Comparison of ENCODE assay signal across 8 cellular contexts in genomic region chr7:134781171-134781570, GRCh38. TPM values are rescaled to one million over a fixed set of nuclear protein-coding genes. Genes with fewer than 3 reads are reported as not detected.
DNase-seq lines count a peak whose midpoint lies in the region; ATAC-seq and TF ChIP-seq lines count a peak whose summit lies in the region.

No MANE protein-coding gene starts in this region.

- in situ Hi-C loops in G401 (cut with HindIII; ENCODE audit: low sequenced_read_pairs) = no loop called here

- peak overlapping the region; percentile 47 to 69 (median 61) for H3K4me3 ChIP-seq in BLaER1 treated with 17β-estradiol and CSF1 and Interleukin-3, amounts not matched to agents 10 nM and 100 nM
- peak overlapping the region in 1 of 4 donors; percentile 58 for H3K4me3 ChIP-seq in adrenal gland
- peak overlapping the region; percentile 57 to 100 for H3K4me3 ChIP-seq in gastroesophageal sphincter
- peak overlapping the region; percentile 83 for H3K4me3 ChIP-seq in retinal pigment epithelial cell (ENCODE audit: low read length)

- TF ChIP-seq EP300 in gastroesophageal sphincter (IDR thresholded peaks at IDR 0.05) = no peak

- H3K9me3 ChIP-seq in BLaER1 treated with 17β-estradiol and CSF1 and Interleukin-3, amounts not matched to agents 10 nM and 100 nM (replicated peaks in 1 of 11) = peaks cover 0 to 31% (median 15%) of the 10 kb centered on the region in 11 experiments; a peak in 14 of 22 replicates
- H3K9me3 ChIP-seq in adrenal gland (replicated peaks in 1 of 3) (no peaks in the 10 kb centered on the region), gastroesophageal sphincter (no peaks in the 10 kb centered on the region)

- peaks cover 55 to 87% (median 63%) of the 10 kb centered on the region in 10 experiments for H3K4me1 ChIP-seq in BLaER1 treated with 17β-estradiol and CSF1 and Interleukin-3, amounts not matched to agents 10 nM and 100 nM
- H3K4me1 ChIP-seq in adrenal gland (replicated peaks in 1 of 2) (peaks cover 0 to 10% of the 10 kb centered on the region in 2 donors), gastroesophageal sphincter (peaks cover 6 to 51% (median 26%) of the 10 kb centered on the region in 3 donors)

- TF ChIP-seq POLR2A in adrenal gland (IDR thresholded peaks at IDR 0.05) = no peak
- no peak for TF ChIP-seq POLR2A in gastroesophageal sphincter (IDR thresholded peaks at IDR 0.05)

- ATAC-seq in gastroesophageal sphincter = no peak

- H3K36me3 ChIP-seq in BLaER1 treated with 17β-estradiol and CSF1 and Interleukin-3, amounts not matched to agents 10 nM and 100 nM = peaks cover 0 to 28% (median 0%) of the 10 kb centered on the region in 11 experiments; a peak in 4 of 22 replicates
- H3K36me3 ChIP-seq in adrenal gland (replicated peaks in 1 of 2) (no peaks in the 10 kb centered on the region), gastroesophageal sphincter (peaks cover 0 to 6% of the 10 kb centered on the region in 2 donors)

- H3K27me3 ChIP-seq in BLaER1 treated with 17β-estradiol and CSF1 and Interleukin-3, amounts not matched to agents 10 nM and 100 nM = no peaks in the 10 kb centered on the region; a peak in 1 of 22 replicates
- H3K27me3 ChIP-seq in adrenal gland (no peaks in the 10 kb centered on the region), gastroesophageal sphincter (no peaks in the 10 kb centered on the region)

- TF ChIP-seq CTCF in adrenal gland (IDR thresholded peaks at IDR 0.05) = no peak
- TF ChIP-seq CTCF in gastroesophageal sphincter (IDR thresholded peaks at IDR 0.05) = no peak
- TF ChIP-seq CTCF in retinal pigment epithelial cell (conservative IDR thresholded peaks at IDR 0.05; ENCODE audit: low read depth, low read length) = no peak

- H3K27ac ChIP-seq in BLaER1 treated with 17β-estradiol and CSF1 and Interleukin-3, amounts not matched to agents 10 nM and 100 nM = peak overlapping the region; percentile 50 to 72 (median 65); a peak in 21 of 22 replicates
- H3K27ac ChIP-seq in adrenal gland (peak overlapping the region in 4 of 5 donors; percentile 24 to 84 (median 60)), gastroesophageal sphincter (peak overlapping the region; percentile 89 to 100 (median 94))

- intact Hi-C loops in adrenal gland (cut with DNase I) = no loop called here

- no peak for DNase-seq in adrenal gland
- DNase-seq in retinal pigment epithelial cell (ENCODE audit: low read depth) = no peak
- no peak for DNase-seq in G401 (ENCODE audit: low spot score)
- no peak for DNase-seq in effector CD4-positive, alpha-beta T cell
- no peak for DNase-seq in NCI-H345 (lab: John Stamatoyannopoulos, UW)
- DNase-seq in NCI-H187 (lab: John Stamatoyannopoulos, UW) = no peak

- H4K20me1 ChIP-seq in BLaER1 treated with 17β-estradiol and CSF1 and Interleukin-3, amounts not matched to agents 10 nM and 100 nM = no peaks in the 10 kb centered on the region

- peak overlapping the region; percentile 51 to 79 (median 69); a peak in 21 of 22 replicates for H3K9ac ChIP-seq in BLaER1 treated with 17β-estradiol and CSF1 and Interleukin-3, amounts not matched to agents 10 nM and 100 nM

- WGBS in adrenal gland, 4 donors = 45 to 56% (median 49%) methylated on average over 2 of the region's 2 CpGs
- 3 to 13% methylated on average over 2 of the region's 2 CpGs for WGBS in gastroesophageal sphincter (ENCODE audit: low coverage in 1 of 2), 2 donors

- H3K4me2 ChIP-seq in BLaER1 treated with 17β-estradiol and CSF1 and Interleukin-3, amounts not matched to agents 10 nM and 100 nM = peak overlapping the region; percentile 55 to 89 (median 76)

RNA-seq across cellular contexts. Expression of gene CALD1, which starts 1.7 kb away (rescaled TPM):
- total RNA-seq in adrenal gland (100 to 1,000 TPM; 113 to 252 (median 199) TPM), gastroesophageal sphincter (1,000 to 10,000 TPM; 1,513 to 2,575 (median 1,808) TPM)
- polyA plus RNA-seq in adrenal gland = 100 to 1,000 TPM; 103 to 258 (median 233) TPM
- total RNA-seq in G401 (2014; rRNA removed; shearing (Covaris generic)) = 0.55 and 1.9 TPM in 2 replicates

Comparison
In these comparisons a context has a peak if more than half of its experiments do, and no peak if none do; other contexts are left out.
1. RNA of gene CALD1, which starts 1.7 kb away (total RNA-seq): 1,513 to 2,575 TPM in gastroesophageal sphincter and 113 to 252 TPM in adrenal gland; 0.55 to 1.9 TPM in G401; every median in the first group is over 10 times any median in the second.
2. Peak in every context shown above with its lines, with median percentiles within 50 percentile points of each other: H3K27ac ChIP-seq.